9 cellular contexts compared by ENCODE assay signal in genomic region chr19:35879770-35880317, GRCh38. TPM values are rescaled to one million over a fixed set of nuclear protein-coding genes. Genes with fewer than 3 reads are reported as not detected.
A peak's percentile ranks its signal among the peaks of the same experiment; 100 is the strongest.
DNase-seq lines count a peak whose midpoint lies in the region; ATAC-seq lines count a peak whose summit lies in the region.
"Had no signal": no experiment of that assay in that cellular context is flagged by ENCODE, and none has a peak within 500 bp of the region (broad histone marks: within the 10 kb centered on the region; RNA-seq: fewer than 3 reads in every experiment).

No MANE protein-coding gene starts in this region.

- no peaks in the 10 kb centered on the region for H3K36me3 Mint-ChIP-seq in T-helper 2 cell treated with Interferon-gamma antibody and Interleukin-4, amounts not matched to agents 5 μg/mL and 100 μg/mL, for 36 hours (ENCODE audit: low read depth)

- ATAC-seq in left cardiac atrium (peak; percentile 96 to 98), GM18498 (IDR thresholded peaks at IDR 0.05; ENCODE audit: unreplicated experiment) (no peak), HG03469 (IDR thresholded peaks at IDR 0.05; ENCODE audit: unreplicated experiment) (no peak)

- peaks cover 9% of the 10 kb centered on the region for H3K4me1 Mint-ChIP-seq in T-helper 2 cell treated with Interferon-gamma antibody and Interleukin-4, amounts not matched to agents 5 μg/mL and 100 μg/mL, for 36 hours (ENCODE audit: low read depth)

- peak; percentile 73 for DNase-seq in DMS114 treated with DMSO at 0.1 percent for 48 hours (lab: John Stamatoyannopoulos, UW; ENCODE audit: unreplicated experiment)
- peak; percentile 81 to 88 for DNase-seq in Kasumi-1 (lab: John Stamatoyannopoulos, UW)
- DNase-seq in T-helper 2 cell treated with Interferon-gamma antibody and Interleukin-4, amounts not matched to agents 5 μg/mL and 100 μg/mL, for 36 hours (ENCODE audit: low spot score): peak; percentile 86
- DNase-seq in amygdala (lab: John Stamatoyannopoulos, UW): peak in 52 of 56 donors; percentile 13 to 87 (median 58)
- peak; percentile 95 for DNase-seq in left cardiac atrium
- peak; percentile 81 for DNase-seq in putamen (ENCODE audit: low spot score)

- no peak overlapping the region for H3K4me3 Mint-ChIP-seq in T-helper 2 cell treated with Interferon-gamma antibody and Interleukin-4, amounts not matched to agents 5 μg/mL and 100 μg/mL, for 36 hours

- H3K27me3 Mint-ChIP-seq in T-helper 2 cell treated with Interferon-gamma antibody and Interleukin-4, amounts not matched to agents 5 μg/mL and 100 μg/mL, for 36 hours (ENCODE audit: low read depth): peaks cover 4% of the 10 kb centered on the region

- no peaks in the 10 kb centered on the region for H3K9me3 Mint-ChIP-seq in T-helper 2 cell treated with Interferon-gamma antibody and Interleukin-4, amounts not matched to agents 5 μg/mL and 100 μg/mL, for 36 hours

- peak overlapping the region; percentile 55 for H3K27ac Mint-ChIP-seq in T-helper 2 cell treated with Interferon-gamma antibody and Interleukin-4, amounts not matched to agents 5 μg/mL and 100 μg/mL, for 36 hours

- intact Hi-C loops in left cardiac atrium (cut with DNase I): loop anchor here (5.0 kb wide), 2 partner anchors 47 to 52 kb away; no protein-coding TSS in a partner anchor

RNA-seq across cellular contexts. Expression of gene APLP1, which starts 11.5 kb away (rescaled TPM):
- total RNA-seq in left cardiac atrium: 10 to 100 TPM; 11.3 to 17.0 TPM

RNA-seq across cellular contexts. Expression of gene NFKBID, which starts 20.5 kb away (rescaled TPM):
- total RNA-seq in left cardiac atrium: 1 to 10 TPM; 3.9 to 5.4 TPM

RNA-seq across cellular contexts. Expression of gene HCST, which starts 22.5 kb away (rescaled TPM):
- total RNA-seq in left cardiac atrium: 10 to 100 TPM in 1 of 2 donors, 1 to 10 TPM in 1; 6.9 to 15.5 TPM
- total RNA-seq: temporal lobe had no signal

RNA-seq across cellular contexts. Expression of gene KIRREL2, which starts 23.1 kb away (rescaled TPM):
- under 1 TPM in 1 of 2 donors, not detected in 1; 0.06 TPM for total RNA-seq in left cardiac atrium

RNA-seq across cellular contexts. Expression of gene NPHS1, which starts 27.5 kb away (rescaled TPM):
- total RNA-seq in left cardiac atrium: not detected

Comparison
In these comparisons a context has a peak if more than half of its experiments do, and no peak if none do; other contexts are left out.
1. ATAC-seq: peak in left cardiac atrium (2 of 2); none in GM18498 (single experiment) and HG03469 (single experiment).
2. Peak in every context shown above with its lines, with median percentiles within 50 percentile points of each other: DNase-seq.